Comparison of ENCODE assay signal across 10 cellular contexts in genomic region chr4:1644906-1645657, GRCh38. TPM values are rescaled to one million over a fixed set of nuclear protein-coding genes. Genes with fewer than 3 reads are reported as not detected.
A peak's percentile ranks its signal among the peaks of the same experiment; 100 is the strongest.
DNase-seq lines count a peak whose midpoint lies in the region; ATAC-seq and TF ChIP-seq lines count a peak whose summit lies in the region.
"Had no signal": no experiment of that assay in that cellular context is flagged by ENCODE, and none has a peak within 500 bp of the region (broad histone marks: within the 10 kb centered on the region; RNA-seq: fewer than 3 reads in every experiment).

No MANE protein-coding gene starts in this region.

- in situ Hi-C loops in astrocyte of the spinal cord (cut with HindIII; ENCODE audit: low sequenced_read_pairs) = no loop called here

- DNase-seq in GM03348 (ENCODE audit: low spot score) = peak; percentile 85
- peak; percentile 18 for DNase-seq in astrocyte of the spinal cord (ENCODE audit: low read depth, low spot score)
- DNase-seq in right cardiac atrium = peak; percentile 58 to 83 (median 80)
- DNase-seq in posterior cingulate gyrus = peak; percentile 64 to 97 (median 80)
- no peak for DNase-seq in OCI-M2 (lab: John Stamatoyannopoulos, UW; ENCODE audit: unreplicated experiment)
- no peak for DNase-seq in erythroblast (lab: John Stamatoyannopoulos, UW)
- DNase-seq in epidermal melanocyte (ENCODE audit: insufficient read length, low spot score) = no peak
- DNase-seq: DND-41 had no signal

- no peaks in the 10 kb centered on the region for H3K9me3 ChIP-seq in right cardiac atrium (ENCODE audit: control insufficient read depth, low read length)
- H3K9me3 ChIP-seq: neutrophil had no signal

- H3K4me3 ChIP-seq in astrocyte of the spinal cord (ENCODE audit: low read depth, low read length) (no peak overlapping the region), right cardiac atrium (ENCODE audit: low read length) (no peak overlapping the region)

- 39% methylated on average over 20 of the region's 20 CpGs for WGBS in right cardiac atrium

- no peak overlapping the region for H3K27ac ChIP-seq in right cardiac atrium (ENCODE audit: low read length)
- H3K27ac ChIP-seq: neutrophil had no signal

- intact Hi-C loops in right cardiac atrium (cut with DNase I) (no loop called here), posterior cingulate gyrus (cut with DNase I) (no loop called here)

- no peaks in the 10 kb centered on the region for H3K4me1 ChIP-seq in right cardiac atrium (ENCODE audit: control insufficient read depth, insufficient read depth, low read length)

- TF ChIP-seq CTCF in astrocyte of the spinal cord (IDR thresholded peaks at IDR 0.05; ENCODE audit: low read depth, low read length) = no peak

- TF ChIP-seq POLR2A in erythroblast (IDR thresholded peaks at IDR 0.05; ENCODE audit: low read length) = no peak

- ATAC-seq in right cardiac atrium (peak; percentile 80 to 89), HG03025 (IDR thresholded peaks at IDR 0.05; ENCODE audit: low FRiP score, unreplicated experiment) (no peak)

- H3K27me3 ChIP-seq in right cardiac atrium (ENCODE audit: control insufficient read depth, insufficient read depth) = no peaks in the 10 kb centered on the region
- H3K27me3 ChIP-seq: neutrophil had no signal

RNA-seq across cellular contexts. Expression of gene FAM53A, which starts 39.0 kb away (rescaled TPM):
- 1 to 10 TPM; 1.1 to 1.6 (median 1.1) TPM for total RNA-seq in right cardiac atrium
- 1.4 TPM for polyA plus RNA-seq in right cardiac atrium

Comparison
In these comparisons a context has a peak if more than half of its experiments do, and no peak if none do; other contexts are left out.
1. DNase-seq: peak in GM03348 (single experiment), astrocyte of the spinal cord (single experiment), right cardiac atrium (3 of 3) and posterior cingulate gyrus (10 of 10); none in OCI-M2 (single experiment), erythroblast (0 of 2) and epidermal melanocyte (single experiment).